Comparison of ENCODE assay signal across 8 cellular contexts in genomic region chr19:40806385-40807146, GRCh38. TPM values are rescaled to one million over a fixed set of nuclear protein-coding genes. Genes with fewer than 3 reads are reported as not detected.
DNase-seq lines count a peak whose midpoint lies in the region; ATAC-seq lines count a peak whose summit lies in the region.

No MANE protein-coding gene starts in this region.

- no peaks in the 10 kb centered on the region for H3K27me3 Mint-ChIP-seq in natural killer cell treated with Interleukin-12 subunit alpha and Interleukin-12 subunit beta and Interleukin-15 and Interleukin-18, amount 100 ng/mL, for 72 hours
- H3K27me3 Mint-ChIP-seq in stimulated activated naive B cell treated with anti-CD40 and anti-IgM and Interleukin-4, amounts not matched to agents 10 μg/mL and 1 μg/mL and 100 μg/mL, for 72 hours: no peaks in the 10 kb centered on the region

- peaks cover 77 to 81% of the 10 kb centered on the region in 2 donors for H3K4me1 Mint-ChIP-seq in natural killer cell treated with Interleukin-12 subunit alpha and Interleukin-12 subunit beta and Interleukin-15 and Interleukin-18, amount 100 ng/mL, for 72 hours (ENCODE audit: low read depth in 2 of 2)
- peaks cover 73 to 99% of the 10 kb centered on the region in 2 donors for H3K4me1 Mint-ChIP-seq in stimulated activated naive B cell treated with anti-CD40 and anti-IgM and Interleukin-4, amounts not matched to agents 10 μg/mL and 1 μg/mL and 100 μg/mL, for 72 hours

- H3K27me3 ChIP-seq in HAP-1 (ENCODE audit: low read depth): no peaks in the 10 kb centered on the region

- no peak overlapping the region for H3K4me3 ChIP-seq in HAP-1

- H3K27ac Mint-ChIP-seq in natural killer cell treated with Interleukin-12 subunit alpha and Interleukin-12 subunit beta and Interleukin-15 and Interleukin-18, amount 100 ng/mL, for 72 hours: peak overlapping the region; percentile 87 to 97
- H3K27ac Mint-ChIP-seq in stimulated activated naive B cell treated with anti-CD40 and anti-IgM and Interleukin-4, amounts not matched to agents 10 μg/mL and 1 μg/mL and 100 μg/mL, for 72 hours: peak overlapping the region; percentile 98

- DNase-seq in AG08396 (ENCODE audit: low spot score) (peak; percentile 93), HAP-1 (ENCODE audit: low spot score in 2 of 2) (peak; percentile 95 to 96), RPMI7951 (ENCODE audit: low read depth) (peak; percentile 85), activated gamma-delta T cell treated with Interleukin-2 at 50 U/mL for 16 hours (peak; percentile 74), fibroblast of the conjunctiva (ENCODE audit: low read depth) (peak; percentile 95), NCI-H2171 treated with DMSO at 0.1 percent for 48 hours (lab: John Stamatoyannopoulos, UW) (no peak)
- peak; percentile 90 for DNase-seq in natural killer cell treated with Interleukin-12 subunit alpha and Interleukin-12 subunit beta and Interleukin-15 and Interleukin-18, amount 100 ng/mL, for 72 hours (ENCODE audit: low spot score)
- peak; percentile 57 for DNase-seq in stimulated activated naive B cell treated with anti-CD40 and anti-IgM and Interleukin-4, amounts not matched to agents 10 μg/mL and 1 μg/mL and 100 μg/mL, for 72 hours

- peaks cover 14% of the 10 kb centered on the region for H3K4me1 ChIP-seq in HAP-1

- ATAC-seq in natural killer cell treated with Interleukin-12 subunit alpha and Interleukin-12 subunit beta and Interleukin-15 and Interleukin-18, amount 100 ng/mL, for 72 hours: peak; percentile 75 to 81
- peak; percentile 30 for ATAC-seq in stimulated activated naive B cell treated with anti-CD40 and anti-IgM and Interleukin-4, amounts not matched to agents 10 μg/mL and 1 μg/mL and 100 μg/mL, for 72 hours (replicated peaks)

- H3K36me3 ChIP-seq in HAP-1 (replicated peaks): peaks cover 60% of the 10 kb centered on the region

- H3K9me3 ChIP-seq in HAP-1: no peaks in the 10 kb centered on the region

- no peaks in the 10 kb centered on the region for H3K9me3 Mint-ChIP-seq in natural killer cell treated with Interleukin-12 subunit alpha and Interleukin-12 subunit beta and Interleukin-15 and Interleukin-18, amount 100 ng/mL, for 72 hours
- H3K9me3 Mint-ChIP-seq in stimulated activated naive B cell treated with anti-CD40 and anti-IgM and Interleukin-4, amounts not matched to agents 10 μg/mL and 1 μg/mL and 100 μg/mL, for 72 hours: no peaks in the 10 kb centered on the region

- in situ Hi-C loops in HAP-1 (cut with MboI; ENCODE audit: low sequenced_read_pairs): no loop called here

- peaks cover 9% of the 10 kb centered on the region for H3K36me3 Mint-ChIP-seq in natural killer cell treated with Interleukin-12 subunit alpha and Interleukin-12 subunit beta and Interleukin-15 and Interleukin-18, amount 100 ng/mL, for 72 hours
- H3K36me3 Mint-ChIP-seq in stimulated activated naive B cell treated with anti-CD40 and anti-IgM and Interleukin-4, amounts not matched to agents 10 μg/mL and 1 μg/mL and 100 μg/mL, for 72 hours: peaks cover 48 to 86% of the 10 kb centered on the region in 2 donors

- H3K4me3 Mint-ChIP-seq in natural killer cell treated with Interleukin-12 subunit alpha and Interleukin-12 subunit beta and Interleukin-15 and Interleukin-18, amount 100 ng/mL, for 72 hours: peak overlapping the region; percentile 73
- peak overlapping the region; percentile 51 to 83 for H3K4me3 Mint-ChIP-seq in stimulated activated naive B cell treated with anti-CD40 and anti-IgM and Interleukin-4, amounts not matched to agents 10 μg/mL and 1 μg/mL and 100 μg/mL, for 72 hours

RNA-seq across cellular contexts. Expression of gene EGLN2, which starts 7.6 kb away (rescaled TPM):
- total RNA-seq in RPMI7951 (2014; rRNA removed; shearing (Covaris generic)): 55.3 and 64.7 TPM in 2 replicates
- total RNA-seq in natural killer cell treated with Interleukin-12 subunit alpha and Interleukin-12 subunit beta and Interleukin-15 and Interleukin-18, amount 100 ng/mL, for 72 hours: 100 to 1,000 TPM; 119 to 136 TPM

RNA-seq across cellular contexts. Expression of gene RAB4B, which starts 28.5 kb away (rescaled TPM):
- total RNA-seq in RPMI7951 (2014; rRNA removed; shearing (Covaris generic)): 19.6 and 23.0 TPM in 2 replicates
- total RNA-seq in natural killer cell treated with Interleukin-12 subunit alpha and Interleukin-12 subunit beta and Interleukin-15 and Interleukin-18, amount 100 ng/mL, for 72 hours: 100 to 1,000 TPM in 1 of 2 donors, 10 to 100 TPM in 1; 83.3 to 128 TPM

RNA-seq across cellular contexts. Expression of gene MIA, which starts 31.2 kb away (rescaled TPM):
- total RNA-seq in RPMI7951 (2014; rRNA removed; shearing (Covaris generic)): 8.9 and 12.6 TPM in 2 replicates
- 1 to 10 TPM; 1.1 to 2.4 TPM for total RNA-seq in natural killer cell treated with Interleukin-12 subunit alpha and Interleukin-12 subunit beta and Interleukin-15 and Interleukin-18, amount 100 ng/mL, for 72 hours

RNA-seq across cellular contexts. Expression of gene CYP2A6, which starts 43.7 kb away (rescaled TPM):
- total RNA-seq in RPMI7951 (2014; rRNA removed; shearing (Covaris generic)): not detected in 2 replicates
- not detected for total RNA-seq in natural killer cell treated with Interleukin-12 subunit alpha and Interleukin-12 subunit beta and Interleukin-15 and Interleukin-18, amount 100 ng/mL, for 72 hours

RNA-seq across cellular contexts. Expression of gene SNRPA, which starts 55.6 kb away (rescaled TPM):
- 86.5 and 102 TPM in 2 replicates for total RNA-seq in RPMI7951 (2014; rRNA removed; shearing (Covaris generic))
- 100 to 1,000 TPM in 1 of 2 donors, 10 to 100 TPM in 1; 95.5 to 191 TPM for total RNA-seq in natural killer cell treated with Interleukin-12 subunit alpha and Interleukin-12 subunit beta and Interleukin-15 and Interleukin-18, amount 100 ng/mL, for 72 hours
